8 cellular contexts compared by ENCODE assay signal in genomic region chr4:163048447-163048846, GRCh38.
DNase-seq lines count a peak whose midpoint lies in the region; ATAC-seq and TF ChIP-seq lines count a peak whose summit lies in the region.

No MANE protein-coding gene starts in this region.

- H3K27me3 ChIP-seq in H7 (ENCODE audit: control insufficient read depth, insufficient read depth, low read length) (no peaks in the 10 kb centered on the region), KMS-11 (ENCODE audit: insufficient read depth, low read depth) (no peaks in the 10 kb centered on the region), lower lobe of right lung (ENCODE audit: low read depth) (no peaks in the 10 kb centered on the region), tibial nerve (no peaks in the 10 kb centered on the region)

- H3K9me3 ChIP-seq in lower lobe of right lung = no peaks in the 10 kb centered on the region
- no peaks in the 10 kb centered on the region for H3K9me3 ChIP-seq in tibial nerve

- DNase-seq in left cardiac atrium = peak; percentile 24
- no peak for DNase-seq in Right ventricle myocardium superior
- peak; percentile 27 for DNase-seq in H7
- peak; percentile 4 for DNase-seq in astrocyte of the cerebellum (ENCODE audit: low read depth)
- DNase-seq in lower lobe of right lung = no peak
- no peak for DNase-seq in tibial nerve (ENCODE audit: low spot score in 2 of 2)

- H3K4me1 ChIP-seq in KMS-11 (ENCODE audit: low read depth, poor library complexity, severe bottlenecking) (no peaks in the 10 kb centered on the region), lower lobe of right lung (no peaks in the 10 kb centered on the region), tibial nerve (no peaks in the 10 kb centered on the region)

- H4K20me1 ChIP-seq in KMS-11 (ENCODE audit: insufficient read depth) = no peaks in the 10 kb centered on the region

- in situ Hi-C loops in astrocyte of the cerebellum (cut with HindIII; ENCODE audit: low sequenced_read_pairs) = no loop called here

- H3K27ac ChIP-seq in KMS-11 = no peak overlapping the region
- H3K27ac ChIP-seq in lower lobe of right lung = no peak overlapping the region
- no peak overlapping the region for H3K27ac ChIP-seq in tibial nerve

- WGBS in tibial nerve, 2 donors = 74 to 76% methylated on average over 3 of the region's 3 CpGs

- H3K4me2 ChIP-seq in KMS-11 = no peak overlapping the region

- peak; percentile 63 for TF ChIP-seq CTCF in KMS-11 (conservative IDR thresholded peaks at IDR 0.05; ENCODE audit: low read depth, low read length)
- TF ChIP-seq CTCF in astrocyte of the cerebellum (IDR thresholded peaks at IDR 0.05; ENCODE audit: low read depth, low read length, missing control alignments) = peak; percentile 57
- TF ChIP-seq CTCF in lower lobe of right lung (IDR thresholded peaks at IDR 0.05) = peak; percentile 40
- peak in 2 of 5 experiments; percentile 7 to 15 for TF ChIP-seq CTCF in tibial nerve (IDR thresholded peaks at IDR 0.05)

- H3K36me3 ChIP-seq in H7 (replicated peaks; ENCODE audit: control insufficient read depth, insufficient read depth, low read length) (no peaks in the 10 kb centered on the region), KMS-11 (ENCODE audit: insufficient read depth) (no peaks in the 10 kb centered on the region), lower lobe of right lung (no peaks in the 10 kb centered on the region), tibial nerve (no peaks in the 10 kb centered on the region)

- no peak overlapping the region for H3K4me3 ChIP-seq in H7 (ENCODE audit: insufficient read depth, low read depth, low read length)
- H3K4me3 ChIP-seq in KMS-11 (IDR thresholded peaks at IDR 0.05; ENCODE audit: insufficient read depth, low read depth, low read length) = no peak overlapping the region
- H3K4me3 ChIP-seq in astrocyte of the cerebellum (ENCODE audit: low read depth, low read length) = no peak overlapping the region
- H3K4me3 ChIP-seq in lower lobe of right lung = no peak overlapping the region
- no peak overlapping the region for H3K4me3 ChIP-seq in tibial nerve

- TF ChIP-seq EP300 in tibial nerve (IDR thresholded peaks at IDR 0.05) = no peak

- ATAC-seq in left cardiac atrium (no peak), Right ventricle myocardium superior (ENCODE audit: poor library complexity) (no peak), lower lobe of right lung (no peak), HG03025 (IDR thresholded peaks at IDR 0.05; ENCODE audit: low FRiP score, unreplicated experiment) (no peak)

- H3K9ac ChIP-seq in KMS-11 = no peak overlapping the region

- no peak for TF ChIP-seq POLR2A in tibial nerve (IDR thresholded peaks at IDR 0.05)

- no peaks in the 10 kb centered on the region for H3K79me2 ChIP-seq in KMS-11 (ENCODE audit: insufficient read depth, low read depth)

- intact Hi-C loops in left cardiac atrium (cut with DNase I) (no loop called here), Right ventricle myocardium superior (cut with DNase I) (no loop called here), lower lobe of right lung (cut with DNase I) (no loop called here)

- H2AFZ ChIP-seq in KMS-11 (ENCODE audit: low read depth) = no peak overlapping the region

Comparison
In these comparisons a context has a peak if more than half of its experiments do, and no peak if none do; other contexts are left out.
1. DNase-seq: peak in left cardiac atrium (single experiment), H7 (single experiment) and astrocyte of the cerebellum (single experiment); none in Right ventricle myocardium superior (single experiment), lower lobe of right lung (single experiment) and tibial nerve (0 of 2).